In genomic region chr17:53649201-53649600, GRCh38 we compare ENCODE assay signal across 32 cellular contexts.
"Had no signal": no experiment of that assay in that cellular context is flagged by ENCODE, and none has a peak within 500 bp of the region (broad histone marks: within the 10 kb centered on the region; RNA-seq: fewer than 3 reads in every experiment).

No MANE protein-coding gene starts in this region.

- ATAC-seq: activated naive CD4-positive, alpha-beta T cell treated with anti-CD3 and anti-CD28 coated beads, Interleukin-2, amount 50 U/mL, for 72 hours; activated naive CD8-positive, alpha-beta T cell treated with anti-CD3 and anti-CD28 coated beads, Interleukin-2, amount 50 U/mL, for 24 hours; activated T-cell treated with anti-CD3 and anti-CD28 coated beads, Interleukin-2, amount 50 U/mL, for 4 hours; activated T-cell treated with anti-CD3 and anti-CD28 coated beads, Interleukin-2, amount 50 U/mL, for 72 hours; activated T-helper 17 cell treated with anti-CD3 and anti-CD28 coated beads, Interleukin-2, amount 50 U/mL, for 72 hours; body of pancreas had no signal

- H3K4me3 ChIP-seq: adrenal gland, ascending aorta, body of pancreas, breast epithelium, cardiac muscle cell had no signal

- H3K36me3 ChIP-seq: adrenal gland, ascending aorta, brain microvascular endothelial cell, breast epithelium, cardiac muscle cell had no signal

- H3K4me1 ChIP-seq: adrenal gland, ascending aorta, body of pancreas, breast epithelium had no signal

- H3K27ac ChIP-seq: adrenal gland, ascending aorta, body of pancreas, brain microvascular endothelial cell, breast epithelium, cardiac muscle cell had no signal

- H3K9me3 ChIP-seq: adrenal gland, ascending aorta, body of pancreas had no signal

- H3K27me3 ChIP-seq: adrenal gland, ascending aorta, body of pancreas, brain microvascular endothelial cell, breast epithelium, cardiac muscle cell had no signal

- DNase-seq: activated effector memory CD4-positive, alpha-beta T cell treated with anti-CD3 and anti-CD28 coated beads, Interleukin-2, amount 50 U/mL, for 16 hours; activated effector memory CD4-positive, alpha-beta T cell treated with Interleukin-2 at 50 U/mL for 16 hours; activated gamma-delta T cell; activated gamma-delta T cell treated with Interleukin-2 at 50 U/mL for 16 hours; activated naive CD4-positive, alpha-beta T cell; activated naive CD4-positive, alpha-beta T cell treated with anti-CD3 and anti-CD28 coated beads for 36 hours; activated naive CD4-positive, alpha-beta T cell treated with anti-CD3 and anti-CD28 coated beads, Interleukin-2, amount 10 ng/mL, durations not matched to agents 7 days and 5 days; activated naive CD4-positive, alpha-beta T cell treated with anti-CD3 and anti-CD28 coated beads, Interleukin-2, amount 50 U/mL, for 16 hours; activated naive CD4-positive, alpha-beta T cell treated with Interleukin-2 at 50 U/mL for 16 hours; activated naive CD8-positive, alpha-beta T cell treated with anti-CD3 and anti-CD28 coated beads for 36 hours; activated naive CD8-positive, alpha-beta T cell treated with anti-CD3 and anti-CD28 coated beads, Interleukin-2, amount 10 ng/mL, durations not matched to agents 7 days and 5 days; activated naive CD8-positive, alpha-beta T cell treated with anti-CD3 and anti-CD28 coated beads, Interleukin-2, amount 50 U/mL, for 24 hours; activated T-cell treated with anti-CD3 and anti-CD28 coated beads, Interleukin-2, amount 50 U/mL, for 1 hour; activated T-cell treated with anti-CD3 and anti-CD28 coated beads, Interleukin-2, amount 50 U/mL, for 24 hours; activated T-cell treated with anti-CD3 and anti-CD28 coated beads, Interleukin-2, amount 50 U/mL, for 4 hours; activated T-cell treated with anti-CD3 and anti-CD28 coated beads, Interleukin-2, amount 50 U/mL, for 48 hours; activated T-cell treated with anti-CD3 and anti-CD28 coated beads, Interleukin-2, amount 50 U/mL, for 72 hours; adrenal gland; amniotic stem cell; amygdala; anterior cingulate cortex; aorta; body of pancreas; brain microvascular endothelial cell; caudate nucleus; central memory CD4-positive, alpha-beta T cell; cerebellar nuclear complex had no signal
